ENCODE assay signal across 1 cellular context in genomic region chr12:31756977-31757420, GRCh38.
TF ChIP-seq lines count a peak whose summit lies in the region.

No MANE protein-coding gene starts in this region.

TF ChIP-seq in HCT116, 20 proteins besides CTCF, POLR2A, EP300 and RAD21 (continued from another document):
- TF ChIP-seq YY1 (IDR thresholded peaks at IDR 0.05; ENCODE audit: extremely low read depth, insufficient replicate concordance, low read depth, low read length) (no peak), ZFX (IDR thresholded peaks at IDR 0.05) (no peak)
